In genomic region chr4:10917475-10918103, GRCh38 we compare ENCODE assay signal across 14 cellular contexts.
DNase-seq lines count a peak whose midpoint lies in the region; ATAC-seq and TF ChIP-seq lines count a peak whose summit lies in the region.
"Had no signal": no experiment of that assay in that cellular context is flagged by ENCODE, and none has a peak within 500 bp of the region (broad histone marks: within the 10 kb centered on the region; RNA-seq: fewer than 3 reads in every experiment).

No MANE protein-coding gene starts in this region.

- no peak for TF ChIP-seq POLR2A in prostate gland (IDR thresholded peaks at IDR 0.05)

- H3K9me2 ChIP-seq in MM.1S (replicated peaks; ENCODE audit: insufficient read depth, low read length) (no peaks in the 10 kb centered on the region), GM23338 (ENCODE audit: insufficient read depth) (0 out of 2 replicates have a peak, but pooled peaks cover 3% of the 10 kb centered on the region)

- H3K27ac Mint-ChIP-seq in brain (peak overlapping the region; percentile 25 to 76 (median 36)), GM23338 (no peak overlapping the region)
- H3K27ac Mint-ChIP-seq: activated CD4-positive, alpha-beta T cell treated with anti-CD3 and anti-CD28 coated beads, Interleukin-2, amount 10 ng/mL, durations not matched to agents 7 days and 5 days; effector memory CD8-positive, alpha-beta T cell; natural killer cell had no signal

- no peak overlapping the region for H3K9ac ChIP-seq in MM.1S (ENCODE audit: low read length)

- no peaks in the 10 kb centered on the region for H4K20me1 ChIP-seq in MM.1S (ENCODE audit: insufficient read depth, low read length)
- no peaks in the 10 kb centered on the region for H4K20me1 ChIP-seq in GM23338 (replicated peaks; ENCODE audit: insufficient read depth)

- H3K4me3 ChIP-seq in prostate gland (no peak overlapping the region), MM.1S (ENCODE audit: low read length) (no peak overlapping the region), GM23338 (no peak overlapping the region)
- H3K4me3 ChIP-seq: HAP-1, left ventricle myocardium inferior had no signal

- ATAC-seq in GM19397 (IDR thresholded peaks at IDR 0.05; ENCODE audit: unreplicated experiment) (no peak), GM23338 (no peak)
- ATAC-seq: effector memory CD8-positive, alpha-beta T cell; natural killer cell had no signal

- no peak for TF ChIP-seq CTCF in brain (conservative IDR thresholded peaks at IDR 0.05)
- TF ChIP-seq CTCF in prostate gland (IDR thresholded peaks at IDR 0.05), result no peak
- no peak for TF ChIP-seq CTCF in MM.1S (IDR thresholded peaks at IDR 0.05; ENCODE audit: low read length)
- no peak for TF ChIP-seq CTCF in GM23338 (conservative IDR thresholded peaks at IDR 0.05; ENCODE audit: low read depth in 2 of 2)

- H3K79me2 ChIP-seq in MM.1S (ENCODE audit: low read length) (no peaks in the 10 kb centered on the region), GM23338 (replicated peaks; ENCODE audit: insufficient read depth) (no peaks in the 10 kb centered on the region)

- H3K9me3 Mint-ChIP-seq in brain (peaks cover 0 to 2% (median 0%) of the 10 kb centered on the region in 5 experiments), GM23338 (no peaks in the 10 kb centered on the region)
- H3K9me3 Mint-ChIP-seq: activated CD4-positive, alpha-beta T cell treated with anti-CD3 and anti-CD28 coated beads, Interleukin-2, amount 10 ng/mL, durations not matched to agents 7 days and 5 days had no signal

- peak; percentile 77 for DNase-seq in NCI-H1105 (lab: John Stamatoyannopoulos, UW)
- DNase-seq in NCI-H2196 (lab: John Stamatoyannopoulos, UW; ENCODE audit: unreplicated experiment), result peak; percentile 90
- peak; percentile 46 for DNase-seq in prostate gland (ENCODE audit: low spot score)
- DNase-seq in MM.1S, result no peak
- no peak for DNase-seq in GM23338 (ENCODE audit: low spot score)
- DNase-seq: activated CD4-positive, alpha-beta T cell treated with anti-CD3 and anti-CD28 coated beads, Interleukin-2, amount 10 ng/mL, durations not matched to agents 7 days and 5 days; effector memory CD8-positive, alpha-beta T cell; head of caudate nucleus; left ventricle myocardium inferior; natural killer cell had no signal

- H3K4me1 ChIP-seq in prostate gland (replicated peaks) (no peaks in the 10 kb centered on the region), MM.1S (ENCODE audit: low read length) (no peaks in the 10 kb centered on the region), GM23338 (ENCODE audit: insufficient read depth) (no peaks in the 10 kb centered on the region)
- H3K4me1 ChIP-seq: HAP-1, left ventricle myocardium inferior had no signal

- H3F3A ChIP-seq in MM.1S (ENCODE audit: insufficient read depth, low read length) (no peaks in the 10 kb centered on the region), GM23338 (replicated peaks; ENCODE audit: low read depth) (no peaks in the 10 kb centered on the region)

- H3K27ac ChIP-seq in prostate gland (no peak overlapping the region), MM.1S (ENCODE audit: low read length) (no peak overlapping the region), GM23338 (ENCODE audit: low read depth) (no peak overlapping the region)
- H3K27ac ChIP-seq: C4-2B, left ventricle myocardium inferior had no signal

- H3K27me3 Mint-ChIP-seq in brain, result peaks cover 6% of the 10 kb centered on the region
- H3K27me3 Mint-ChIP-seq in GM23338 (ENCODE audit: insufficient read depth, low read depth, poor library complexity), result no peaks in the 10 kb centered on the region
- H3K27me3 Mint-ChIP-seq: activated CD4-positive, alpha-beta T cell treated with anti-CD3 and anti-CD28 coated beads, Interleukin-2, amount 10 ng/mL, durations not matched to agents 7 days and 5 days; effector memory CD8-positive, alpha-beta T cell had no signal

- whole genome bisulfite sequencing in prostate gland, result 18% methylated on average over 9 of the region's 9 CpGs

- H3K27me3 ChIP-seq in prostate gland (replicated peaks; ENCODE audit: insufficient read depth) (no peaks in the 10 kb centered on the region), MM.1S (replicated peaks; ENCODE audit: insufficient read depth, low read length) (no peaks in the 10 kb centered on the region), GM23338 (ENCODE audit: insufficient read depth) (no peaks in the 10 kb centered on the region)

- intact Hi-C loops in prostate gland (cut with DNase I), result no loop called here

- H3K4me2 ChIP-seq in MM.1S (ENCODE audit: low read depth, low read length) (no peak overlapping the region), GM23338 (no peak overlapping the region)

- H2AFZ ChIP-seq in MM.1S (ENCODE audit: low read length), result no peak overlapping the region
- no peak overlapping the region for H2AFZ ChIP-seq in GM23338

- no peaks in the 10 kb centered on the region for H3K36me3 Mint-ChIP-seq in brain
- H3K36me3 Mint-ChIP-seq in GM23338 (ENCODE audit: low read depth), result no peaks in the 10 kb centered on the region
- H3K36me3 Mint-ChIP-seq: natural killer cell had no signal

- peak overlapping the region in 3 of 5 experiments; percentile 12 to 52 (median 26) for H3K4me3 Mint-ChIP-seq in brain
- H3K4me3 Mint-ChIP-seq in GM23338, result no peak overlapping the region
- H3K4me3 Mint-ChIP-seq: activated CD4-positive, alpha-beta T cell treated with anti-CD3 and anti-CD28 coated beads, Interleukin-2, amount 10 ng/mL, durations not matched to agents 7 days and 5 days; effector memory CD8-positive, alpha-beta T cell; natural killer cell had no signal

- H3K4me1 Mint-ChIP-seq in brain (peaks cover 19% of the 10 kb centered on the region), GM23338 (no peaks in the 10 kb centered on the region; the same call in 2 of the 3 replicates)
- H3K4me1 Mint-ChIP-seq: activated CD4-positive, alpha-beta T cell treated with anti-CD3 and anti-CD28 coated beads, Interleukin-2, amount 10 ng/mL, durations not matched to agents 7 days and 5 days; natural killer cell had no signal

- no peaks in the 10 kb centered on the region for H3K36me3 ChIP-seq in prostate gland
- H3K36me3 ChIP-seq in MM.1S (replicated peaks; ENCODE audit: insufficient read depth, low read length), result no peaks in the 10 kb centered on the region
- no peaks in the 10 kb centered on the region for H3K36me3 ChIP-seq in GM23338 (ENCODE audit: insufficient read depth)
- H3K36me3 ChIP-seq: HAP-1, left ventricle myocardium inferior had no signal

- no peaks in the 10 kb centered on the region for H3K9me3 ChIP-seq in prostate gland
- H3K9me3 ChIP-seq in MM.1S (replicated peaks; ENCODE audit: insufficient read depth, low read length), result no peaks in the 10 kb centered on the region
- H3K9me3 ChIP-seq: HAP-1, left ventricle myocardium inferior had no signal

TF ChIP-seq in GM23338, 12 proteins besides CTCF, POLR2A, EP300 and RAD21 (continues in another document):
- TF ChIP-seq ZNF331 (CRISPR knock-in tag; IDR thresholded peaks at IDR 0.05; ENCODE audit: low read depth) (no peak), POLR2AphosphoS5 (IDR thresholded peaks at IDR 0.05; ENCODE audit: low read depth) (no peak), CREB1 (CRISPR knock-in tag; IDR thresholded peaks at IDR 0.05; ENCODE audit: low read depth) (no peak), EZH2 (IDR thresholded peaks at IDR 0.05; ENCODE audit: low read depth, unreplicated experiment) (no peak)

Comparison
In these comparisons a context has a peak if more than half of its experiments do, and no peak if none do; other contexts are left out.
1. DNase-seq: peak in NCI-H1105 (single experiment), NCI-H2196 (single experiment) and prostate gland (single experiment); none in MM.1S (single experiment) and GM23338 (single experiment).